ENCODE assay signal across 11 cellular contexts in the genomic region with DNA sequence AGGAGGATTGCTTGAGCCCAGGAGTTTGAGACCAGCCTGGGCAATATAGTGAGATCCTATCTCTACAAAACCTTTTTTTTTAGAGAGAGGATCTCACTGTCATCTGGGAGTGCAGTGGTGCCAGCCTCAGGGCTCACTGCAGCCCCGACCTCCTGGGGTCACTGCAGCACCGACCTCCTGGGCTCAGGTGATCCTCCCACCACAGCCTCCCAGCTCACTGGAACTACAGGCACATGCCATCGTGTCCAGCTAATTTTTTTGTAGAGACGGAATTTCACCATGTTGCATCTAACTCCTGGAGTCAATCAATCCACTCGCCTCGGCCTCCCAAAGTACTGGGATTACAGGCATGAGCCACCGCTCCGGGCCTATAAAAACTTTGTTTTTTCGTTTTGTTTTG. TPM values are rescaled to one million over a fixed set of nuclear protein-coding genes. Genes with fewer than 3 reads are reported as not detected.
A peak's percentile ranks its signal among the peaks of the same experiment; 100 is the strongest.
DNase-seq lines count a peak whose midpoint lies in the region; ATAC-seq and TF ChIP-seq lines count a peak whose summit lies in the region.
"Had no signal": no experiment of that assay in that cellular context is flagged by ENCODE, and none has a peak within 500 bp of the region (broad histone marks: within the 10 kb centered on the region; RNA-seq: fewer than 3 reads in every experiment).

No MANE protein-coding gene starts in this region.

- H3K9me3 Mint-ChIP-seq in chondrocyte (ENCODE audit: low read depth), result no peaks in the 10 kb centered on the region
- H3K9me3 Mint-ChIP-seq: activated CD8-positive, alpha-beta T cell treated with anti-CD3 and anti-CD28 coated beads for 36 hours; activated T-helper 1 cell treated with anti-CD3 and anti-CD28 coated beads, Interleukin-12 subunit alpha, Interleukin-12 subunit beta, Interleukin-2, Interleukin-4 antibody, amounts not matched to agents 30 ng/mL and 10 ng/mL and 1 ng/mL, durations not matched to agents 14 hours and 24 hours and 36 hours had no signal

- POLR2A ChIA-PET in IMR-90 (lab: Charles Lee; ENCODE audit: unreplicated experiment), result no interaction called here

- H3K56ac ChIP-seq in IMR-90 (ENCODE audit: extremely low read depth, insufficient read depth, low read length), result no peak overlapping the region

- H3K9me3 ChIP-seq in BLaER1 (no peaks in the 10 kb centered on the region), IMR-90 (ENCODE audit: control insufficient read depth, insufficient read depth, low read length) (no peaks in the 10 kb centered on the region), psoas muscle (no peaks in the 10 kb centered on the region)

- H3K18ac ChIP-seq in IMR-90 (ENCODE audit: low read depth, low read length), result no peak overlapping the region

- H3K27me3 ChIP-seq in BLaER1 (no peaks in the 10 kb centered on the region), IMR-90 (ENCODE audit: control insufficient read depth, insufficient read depth, low read length) (no peaks in the 10 kb centered on the region), psoas muscle (ENCODE audit: insufficient read depth in 3 of 3, low read length in 2 of 3) (no peaks in the 10 kb centered on the region)

- no peak overlapping the region for H2BK15ac ChIP-seq in IMR-90 (ENCODE audit: low read depth, low read length)

- H3K4me3 Mint-ChIP-seq in chondrocyte (ENCODE audit: unreplicated experiment), result no peak overlapping the region
- H3K4me3 Mint-ChIP-seq: activated CD8-positive, alpha-beta T cell treated with anti-CD3 and anti-CD28 coated beads for 36 hours had no signal

- in situ Hi-C loops in IMR-90 (cut with MboI; ENCODE audit: low sequenced_read_pairs) (no loop called here), GM13977 (cut with MboI; ENCODE audit: low pct_unique_long_range_greater_than_20kb, low sequenced_read_pairs, unreplicated experiment) (no loop called here)

- no peak overlapping the region; the same call in 1 of the 2 replicates for H2BK120ac ChIP-seq in IMR-90 (ENCODE audit: low read depth, low read length)

- H3K14ac ChIP-seq in IMR-90 (replicated peaks; ENCODE audit: low read depth, low read length), result no peak overlapping the region

- H2BK5ac ChIP-seq in IMR-90 (ENCODE audit: low read depth, low read length, poor library complexity, severe bottlenecking), result no peak overlapping the region

- H3K4me1 ChIP-seq in BLaER1 (peaks cover 76% of the 10 kb centered on the region), IMR-90 (ENCODE audit: control insufficient read depth, insufficient read depth, low read length) (peaks cover 8% of the 10 kb centered on the region), psoas muscle (peaks cover 24% of the 10 kb centered on the region)

- TF ChIP-seq POLR2A in IMR-90 (IDR thresholded peaks at IDR 0.05; ENCODE audit: low read depth, low read length), result no peak

- no peak overlapping the region for H2AFZ ChIP-seq in IMR-90 (replicated peaks; ENCODE audit: low read length, poor library complexity)

- 0 out of 4 replicates have a peak overlapping the region, but pooled peaks of 1 of the 2 experiments have one; percentile 31 for H4K8ac ChIP-seq in IMR-90 (ENCODE audit: low read depth in 2 of 2, low read length in 2 of 2)

- DNase-seq in IMR-90 (no peak), chondrocyte (ENCODE audit: low spot score) (no peak), psoas muscle (no peak), NCI-H526 (lab: John Stamatoyannopoulos, UW) (no peak), GM13977 (ENCODE audit: low spot score) (no peak), HuH-7 (ENCODE audit: low spot score) (no peak)
- DNase-seq: NCI-H774 had no signal

- 0 out of 2 replicates have a peak overlapping the region, but pooled peaks have one; percentile 32 for H3K23ac ChIP-seq in IMR-90 (ENCODE audit: low read depth, low read length)

- H3K4me2 ChIP-seq in BLaER1 (peak overlapping the region; percentile 75), IMR-90 (ENCODE audit: low read depth, low read length) (no peak overlapping the region)

- TF ChIP-seq CTCF in IMR-90 (conservative IDR thresholded peaks at IDR 0.05; ENCODE audit: low read depth, low read length), result no peak
- no peak for TF ChIP-seq CTCF in chondrocyte (IDR thresholded peaks at IDR 0.05)
- no peak for TF ChIP-seq CTCF in psoas muscle (IDR thresholded peaks at IDR 0.05)
- TF ChIP-seq CTCF in GM13977 (IDR thresholded peaks at IDR 0.05; ENCODE audit: extremely low read depth, insufficient read depth, missing control alignments), result no peak

- H3K9ac ChIP-seq in BLaER1, result no peak overlapping the region
- H3K9ac ChIP-seq in IMR-90 (ENCODE audit: low read depth, low read length), result no peak overlapping the region

- no peak overlapping the region for H2BK20ac ChIP-seq in IMR-90 (ENCODE audit: low read depth, low read length)

- CTCF ChIA-PET in IMR-90 (lab: Yijun Ruan, JAX), result no interaction called here

- H3K4ac ChIP-seq in IMR-90 (ENCODE audit: low read depth, low read length), result peak overlapping the region; percentile 51; the same call in 1 of the 2 replicates

- H2AK5ac ChIP-seq in IMR-90 (ENCODE audit: low read depth, low read length), result peak overlapping the region; percentile 33; the same call in 1 of the 2 replicates

- peaks cover 27% of the 10 kb centered on the region for H3K4me1 Mint-ChIP-seq in chondrocyte (ENCODE audit: low read depth)

- H4K91ac ChIP-seq in IMR-90 (ENCODE audit: insufficient read depth, low read depth, low read length), result no peak overlapping the region

- intact Hi-C loops in IMR-90 (cut with micrococcal nuclease), result no loop called here
- intact Hi-C loops in psoas muscle (cut with DNase I), result no loop called here

- H4K20me1 ChIP-seq in BLaER1 (peaks cover 70% of the 10 kb centered on the region), IMR-90 (ENCODE audit: insufficient read depth, low read length) (peaks cover 53% of the 10 kb centered on the region)

- ATAC-seq in IMR-90 (ENCODE audit: low read depth) (no peak), psoas muscle (no peak), HG03342 (IDR thresholded peaks at IDR 0.05; ENCODE audit: unreplicated experiment) (no peak)

- no peak overlapping the region for H2AK9ac ChIP-seq in IMR-90 (replicated peaks; ENCODE audit: low read depth, low read length, poor library complexity)

- H3K36me3 Mint-ChIP-seq in chondrocyte (ENCODE audit: low read depth), result no peaks in the 10 kb centered on the region

- 95% methylated on average over 5 of the region's 9 CpGs; no CpG with 5 or more reads in 1 of the 2 experiments for WGBS in IMR-90 (ENCODE audit: extremely low coverage in 2 of 2, insufficient read length in 1 of 2), 2 experiments
- WGBS in psoas muscle, 3 donors, result 97 to 98% (median 98%) methylated on average over 9 of the region's 9 CpGs

- TF ChIP-seq RAD21 in IMR-90 (IDR thresholded peaks at IDR 0.05; ENCODE audit: low read length), result no peak

- no peaks in the 10 kb centered on the region for H3K27me3 Mint-ChIP-seq in chondrocyte (ENCODE audit: low read depth)
- H3K27me3 Mint-ChIP-seq: activated CD8-positive, alpha-beta T cell treated with anti-CD3 and anti-CD28 coated beads for 36 hours had no signal

- H3K27ac Mint-ChIP-seq in chondrocyte (ENCODE audit: unreplicated experiment), result peak overlapping the region; percentile 93
- H3K27ac Mint-ChIP-seq: activated CD8-positive, alpha-beta T cell treated with anti-CD3 and anti-CD28 coated beads for 36 hours had no signal

- no TSS peak for BruUV-seq in IMR-90 (replicated peaks; lab: Mats Ljungman, UMichigan)

- peak overlapping the region; percentile 29; the same call in 1 of the 2 replicates for H3K27ac ChIP-seq in BLaER1
- no peak overlapping the region; the same call in 1 of the 2 replicates for H3K27ac ChIP-seq in IMR-90 (ENCODE audit: insufficient read depth, low read length)
- peak overlapping the region; percentile 75 for H3K27ac ChIP-seq in psoas muscle

- dilution Hi-C loops in IMR-90 (cut with HindIII; ENCODE audit: low sequenced_read_pairs, unreplicated experiment), result no loop called here

- H4K5ac ChIP-seq in IMR-90 (ENCODE audit: low read depth, low read length), result no peak overlapping the region

- peaks cover 10% of the 10 kb centered on the region for H3K9me1 ChIP-seq in IMR-90 (ENCODE audit: insufficient read depth, low read length)

- H3K79me1 ChIP-seq in IMR-90 (ENCODE audit: low read depth in 1 of 2, low read length in 2 of 2), result peaks cover 21 to 73% of the 10 kb centered on the region in 2 experiments

- H3K36me3 ChIP-seq in BLaER1 (peaks cover 30% of the 10 kb centered on the region), IMR-90 (ENCODE audit: control insufficient read depth, insufficient read depth, low read length) (peaks cover 11% of the 10 kb centered on the region), psoas muscle (ENCODE audit: insufficient read depth in 1 of 2, low read depth in 1 of 2) (peaks cover 0 to 21% of the 10 kb centered on the region in 2 donors)

- no peak overlapping the region for H3K4me3 ChIP-seq in BLaER1
- no peak overlapping the region for H3K4me3 ChIP-seq in IMR-90 (ENCODE audit: insufficient read depth, low read depth, low read length)
- no peak overlapping the region for H3K4me3 ChIP-seq in psoas muscle

RNA-seq across cellular contexts. Expression of a gene that starts 15.4 kb away (rescaled TPM):
- total RNA-seq in IMR-90 (2012; rRNA removed), result 15.6 and 17.0 TPM in 2 replicates
- polyA plus RNA-seq in IMR-90 (2012; rRNA removed), result 69.1 and 73.0 TPM in 2 replicates
- polyA plus RNA-seq in IMR-90 (2012; cell fraction: cytosol; rRNA removed), result 25.0 and 27.7 TPM in 2 replicates
- 694 and 1,175 TPM in 2 replicates for polyA plus RNA-seq in IMR-90 (2012; cell fraction: nucleus; rRNA removed; ENCODE audit: low replicate concordance)
- 53.8 to 66.0 TPM (median 56.4 TPM) in 3 replicates for total RNA-seq in chondrocyte
- total RNA-seq in psoas muscle, result 10 to 100 TPM; 22.6 to 31.6 (median 24.9) TPM
- 10 to 100 TPM; 11.7 to 17.0 (median 13.4) TPM for polyA plus RNA-seq in psoas muscle

RNA-seq across cellular contexts. Expression of a gene that starts 43.3 kb away (rescaled TPM):
- 40.0 and 48.0 TPM in 2 replicates for total RNA-seq in IMR-90 (2012; rRNA removed)
- 41.5 and 57.2 TPM in 2 replicates for polyA plus RNA-seq in IMR-90 (2012; rRNA removed)
- polyA plus RNA-seq in IMR-90 (2012; cell fraction: cytosol; rRNA removed), result 19.0 and 44.4 TPM in 2 replicates
- polyA plus RNA-seq in IMR-90 (2012; cell fraction: nucleus; rRNA removed; ENCODE audit: low replicate concordance), result 20.0 and 21.0 TPM in 2 replicates
- total RNA-seq in chondrocyte, result 59.2 to 65.9 TPM (median 63.0 TPM) in 3 replicates
- 10 to 100 TPM; 21.4 to 30.6 (median 25.1) TPM for total RNA-seq in psoas muscle
- polyA plus RNA-seq in psoas muscle, result 10 to 100 TPM; 14.4 to 27.7 (median 14.6) TPM

RNA-seq across cellular contexts. Expression of a gene that starts 50.0 kb away (rescaled TPM):
- total RNA-seq in IMR-90 (2012; rRNA removed) (12.7 and 15.3 TPM in 2 replicates), chondrocyte (51.0 to 62.9 TPM (median 53.8 TPM) in 3 replicates), psoas muscle (10 to 100 TPM in 3 of 4 donors, 1 to 10 TPM in 1; 9.9 to 23.8 (median 13.8) TPM)
- polyA plus RNA-seq in IMR-90 (2012; rRNA removed) (41.2 and 61.6 TPM in 2 replicates), psoas muscle (10 to 100 TPM; 18.8 to 27.1 (median 22.4) TPM)
- polyA plus RNA-seq in IMR-90 (2012; cell fraction: cytosol; rRNA removed), result 33.9 and 84.6 TPM in 2 replicates
- 163 and 393 TPM in 2 replicates for polyA plus RNA-seq in IMR-90 (2012; cell fraction: nucleus; rRNA removed; ENCODE audit: low replicate concordance)

RNA-seq across cellular contexts. Expression of a gene that starts 51.2 kb away (rescaled TPM):
- total RNA-seq in IMR-90 (2012; rRNA removed) (1.3 and 1.4 TPM in 2 replicates), chondrocyte (16.9 to 28.4 TPM (median 19.7 TPM) in 3 replicates), psoas muscle (10 to 100 TPM in 1 of 4 donors, 1 to 10 TPM in 3; 4.3 to 11.3 (median 5.9) TPM)
- polyA plus RNA-seq in IMR-90 (2012; rRNA removed) (9.6 and 11.1 TPM in 2 replicates), psoas muscle (1 to 10 TPM; 2.6 to 5.2 (median 4.5) TPM)
- polyA plus RNA-seq in IMR-90 (2012; cell fraction: cytosol; rRNA removed), result 2.9 and 4.0 TPM in 2 replicates
- 68.1 and 156 TPM in 2 replicates for polyA plus RNA-seq in IMR-90 (2012; cell fraction: nucleus; rRNA removed; ENCODE audit: low replicate concordance)

RNA-seq across cellular contexts. Expression of a gene that starts 51.6 kb away (rescaled TPM):
- total RNA-seq in IMR-90 (2012; rRNA removed) (68.5 and 73.3 TPM in 2 replicates), chondrocyte (54.5 to 78.7 TPM (median 60.4 TPM) in 3 replicates), psoas muscle (10 to 100 TPM; 56.3 to 75.1 (median 71.4) TPM)
- polyA plus RNA-seq in IMR-90 (2012; rRNA removed) (80.4 and 87.2 TPM in 2 replicates), psoas muscle (100 to 1,000 TPM in 2 of 3 donors, 10 to 100 TPM in 1; 85.6 to 172 (median 138) TPM)
- 85.4 and 140 TPM in 2 replicates for polyA plus RNA-seq in IMR-90 (2012; cell fraction: cytosol; rRNA removed)
- polyA plus RNA-seq in IMR-90 (2012; cell fraction: nucleus; rRNA removed; ENCODE audit: low replicate concordance), result 69.2 and 93.1 TPM in 2 replicates
